8 cellular contexts compared by ENCODE assay signal in the genomic region with DNA sequence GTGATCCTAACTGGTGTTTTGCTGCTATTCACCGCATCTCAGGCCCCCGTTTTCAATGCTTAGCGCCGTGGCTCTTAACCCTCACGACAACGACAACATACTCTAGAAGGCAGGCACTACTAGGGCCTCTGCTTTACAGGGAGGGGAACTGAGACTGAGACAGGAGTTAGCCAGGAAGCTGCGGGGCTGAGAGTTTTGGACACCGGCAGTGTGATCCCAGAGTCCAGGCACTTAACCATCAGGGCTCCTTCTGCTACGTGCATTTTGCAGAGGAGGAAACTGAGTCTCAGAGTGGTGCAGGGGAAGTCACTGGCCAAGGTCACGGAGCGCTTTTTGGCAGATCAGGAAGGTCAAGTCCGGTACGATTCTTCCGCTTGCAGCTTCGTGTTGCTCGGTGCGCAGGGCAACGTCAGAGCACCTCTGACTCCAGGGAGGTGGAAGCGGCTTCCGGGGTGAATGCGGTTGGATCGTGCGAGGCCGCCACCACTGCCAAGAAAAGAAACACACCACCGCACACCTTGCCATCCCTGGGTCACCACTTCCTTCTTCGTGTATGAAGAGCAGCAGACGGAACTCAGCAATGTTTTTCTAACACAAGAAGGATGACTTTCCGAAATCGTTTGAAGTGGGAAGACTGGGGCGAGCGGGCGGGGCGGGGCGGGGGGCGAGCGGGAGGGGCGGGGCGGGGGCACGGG.
DNase-seq lines count a peak whose midpoint lies in the region; ATAC-seq and TF ChIP-seq lines count a peak whose summit lies in the region.

No MANE protein-coding gene starts in this region.

- no peak overlapping the region for H3K4me3 Mint-ChIP-seq in endothelial cell (ENCODE audit: unreplicated experiment)

- H3K27ac ChIP-seq in colonic mucosa: no peak overlapping the region

- no peaks in the 10 kb centered on the region for H3K9me3 ChIP-seq in colonic mucosa

- DNase-seq in GM10248 (ENCODE audit: extremely low spot score) (peak; percentile 77), UCSD-AML1 (lab: John Stamatoyannopoulos, UW; ENCODE audit: unreplicated experiment) (peak; percentile 30), colonic mucosa (peak; percentile 27), sciatic nerve (ENCODE audit: low spot score) (peak; percentile 62), superior temporal gyrus (ENCODE audit: extremely low spot score) (no peak), endothelial cell (ENCODE audit: low spot score) (no peak)

- no peak for TF ChIP-seq CTCF in GM10248 (IDR thresholded peaks at IDR 0.05; ENCODE audit: control extremely low read depth, extremely low read depth, low read depth, missing control alignments)
- no peak for TF ChIP-seq CTCF in colonic mucosa (IDR thresholded peaks at IDR 0.05)
- TF ChIP-seq CTCF in endothelial cell (IDR thresholded peaks at IDR 0.05; ENCODE audit: unreplicated experiment): no peak

- no peaks in the 10 kb centered on the region for H3K27me3 ChIP-seq in colonic mucosa

- CTCF ChIA-PET in GM10248 (lab: Yijun Ruan, JAX): interaction anchor here (0.9 to 1.1 kb wide), 3 partner anchors 12 to 259 kb away, joined by 3 to 4 read pairs (median 3); no protein-coding TSS in a partner anchor

- POLR2A ChIA-PET in GM10248 (lab: Yijun Ruan, JAX): no interaction called here

- H3K9ac ChIP-seq in colonic mucosa (ENCODE audit: low read depth in 2 of 2, low read length in 2 of 2): no peak overlapping the region

- H3K4me1 Mint-ChIP-seq in endothelial cell (ENCODE audit: unreplicated experiment): peaks cover 2% of the 10 kb centered on the region

- no peaks in the 10 kb centered on the region for H3K36me3 Mint-ChIP-seq in endothelial cell (ENCODE audit: low read depth, unreplicated experiment)

- H3K27ac Mint-ChIP-seq in endothelial cell (ENCODE audit: unreplicated experiment): no peak overlapping the region

- intact Hi-C loops in colonic mucosa (cut with DNase I): no loop called here
- intact Hi-C loops in sciatic nerve (cut with DNase I): no loop called here

- H3K36me3 ChIP-seq in colonic mucosa: no peaks in the 10 kb centered on the region

- no peak overlapping the region for H3K4me3 ChIP-seq in colonic mucosa

- H3K27me3 Mint-ChIP-seq in endothelial cell (ENCODE audit: unreplicated experiment): peaks cover 4% of the 10 kb centered on the region

- peak; percentile 56 for ATAC-seq in HG02870 (IDR thresholded peaks at IDR 0.05; ENCODE audit: unreplicated experiment)
- peak; percentile 66 for ATAC-seq in sciatic nerve
- no peak for ATAC-seq in SK-N-SH treated with all-trans-retinoic acid at 6 μM for 48 hours

- no peaks in the 10 kb centered on the region for H3K4me1 ChIP-seq in colonic mucosa

- no peaks in the 10 kb centered on the region for H3K9me3 Mint-ChIP-seq in endothelial cell (ENCODE audit: unreplicated experiment)

TF ChIP-seq in SK-N-SH treated with all-trans-retinoic acid at 6 μM for 48 hours, 23 proteins besides CTCF, POLR2A, EP300 and RAD21:
- TF ChIP-seq ISL1 (CRISPR knock-in tag; IDR thresholded peaks at IDR 0.05): no peak
- TF ChIP-seq ZNF70 (CRISPR knock-in tag; IDR thresholded peaks at IDR 0.05): no peak
- no peak for TF ChIP-seq PPARA (CRISPR knock-in tag; IDR thresholded peaks at IDR 0.05; ENCODE audit: borderline replicate concordance)
- no peak for TF ChIP-seq TCF4 (CRISPR knock-in tag; IDR thresholded peaks at IDR 0.05; ENCODE audit: borderline replicate concordance)
- TF ChIP-seq RARB (CRISPR knock-in tag; IDR thresholded peaks at IDR 0.05): no peak
- TF ChIP-seq, protein P1, sequence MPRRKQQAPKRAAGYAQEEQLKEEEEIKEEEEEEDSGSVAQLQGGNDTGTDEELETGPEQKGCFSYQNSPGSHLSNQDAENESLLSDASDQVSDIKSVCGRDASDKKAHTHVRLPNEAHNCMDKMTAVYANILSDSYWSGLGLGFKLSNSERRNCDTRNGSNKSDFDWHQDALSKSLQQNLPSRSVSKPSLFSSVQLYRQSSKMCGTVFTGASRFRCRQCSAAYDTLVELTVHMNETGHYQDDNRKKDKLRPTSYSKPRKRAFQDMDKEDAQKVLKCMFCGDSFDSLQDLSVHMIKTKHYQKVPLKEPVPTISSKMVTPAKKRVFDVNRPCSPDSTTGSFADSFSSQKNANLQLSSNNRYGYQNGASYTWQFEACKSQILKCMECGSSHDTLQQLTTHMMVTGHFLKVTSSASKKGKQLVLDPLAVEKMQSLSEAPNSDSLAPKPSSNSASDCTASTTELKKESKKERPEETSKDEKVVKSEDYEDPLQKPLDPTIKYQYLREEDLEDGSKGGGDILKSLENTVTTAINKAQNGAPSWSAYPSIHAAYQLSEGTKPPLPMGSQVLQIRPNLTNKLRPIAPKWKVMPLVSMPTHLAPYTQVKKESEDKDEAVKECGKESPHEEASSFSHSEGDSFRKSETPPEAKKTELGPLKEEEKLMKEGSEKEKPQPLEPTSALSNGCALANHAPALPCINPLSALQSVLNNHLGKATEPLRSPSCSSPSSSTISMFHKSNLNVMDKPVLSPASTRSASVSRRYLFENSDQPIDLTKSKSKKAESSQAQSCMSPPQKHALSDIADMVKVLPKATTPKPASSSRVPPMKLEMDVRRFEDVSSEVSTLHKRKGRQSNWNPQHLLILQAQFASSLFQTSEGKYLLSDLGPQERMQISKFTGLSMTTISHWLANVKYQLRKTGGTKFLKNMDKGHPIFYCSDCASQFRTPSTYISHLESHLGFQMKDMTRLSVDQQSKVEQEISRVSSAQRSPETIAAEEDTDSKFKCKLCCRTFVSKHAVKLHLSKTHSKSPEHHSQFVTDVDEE (CRISPR knock-in tag; IDR thresholded peaks at IDR 0.05): no peak
- no peak for TF ChIP-seq CSDC2 (CRISPR knock-in tag; IDR thresholded peaks at IDR 0.05)
- TF ChIP-seq ZFP30 (CRISPR knock-in tag; IDR thresholded peaks at IDR 0.05): no peak
- TF ChIP-seq ESRRG (CRISPR knock-in tag; IDR thresholded peaks at IDR 0.05): no peak
- TF ChIP-seq ZNF8 (CRISPR knock-in tag; IDR thresholded peaks at IDR 0.05): no peak
- no peak for TF ChIP-seq CREB5 (CRISPR knock-in tag; IDR thresholded peaks at IDR 0.05; ENCODE audit: low read depth)
- TF ChIP-seq ZC3H10 (CRISPR knock-in tag; IDR thresholded peaks at IDR 0.05): no peak

Comparison
In these comparisons a context has a peak if more than half of its experiments do, and no peak if none do; other contexts are left out.
1. DNase-seq: peak in GM10248 (single experiment), UCSD-AML1 (single experiment), colonic mucosa (single experiment) and sciatic nerve (single experiment); none in superior temporal gyrus (single experiment) and endothelial cell (single experiment).